ENCODE assay signal across 9 cellular contexts in the genomic region with DNA sequence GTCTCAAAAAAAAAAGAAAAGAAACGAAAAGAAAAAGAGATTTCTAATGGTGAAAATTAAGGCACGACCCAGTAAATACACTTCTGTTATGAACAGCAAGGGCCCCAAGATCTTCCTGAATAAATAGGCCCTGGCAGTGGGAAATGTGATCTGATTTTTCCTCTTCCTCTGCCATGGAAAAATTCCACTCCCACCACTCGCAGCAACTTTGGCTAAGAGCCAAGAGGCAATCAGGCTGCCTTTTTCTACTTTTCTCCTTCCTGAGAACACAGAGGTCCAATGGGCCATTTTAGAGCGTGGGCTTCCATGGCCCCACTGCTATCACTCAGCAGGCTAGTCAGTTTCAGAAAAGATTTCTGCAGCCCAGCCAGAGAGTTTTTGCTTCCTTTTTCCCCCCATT. TPM values are rescaled to one million over a fixed set of nuclear protein-coding genes. Genes with fewer than 3 reads are reported as not detected.
A peak's percentile ranks its signal among the peaks of the same experiment; 100 is the strongest.
DNase-seq lines count a peak whose midpoint lies in the region; ATAC-seq and TF ChIP-seq lines count a peak whose summit lies in the region.
"Had no signal": no experiment of that assay in that cellular context is flagged by ENCODE, and none has a peak within 500 bp of the region (broad histone marks: within the 10 kb centered on the region; RNA-seq: fewer than 3 reads in every experiment).

No MANE protein-coding gene starts in this region.

- H3K36me3 ChIP-seq in esophagus muscularis mucosa, result no peaks in the 10 kb centered on the region

- H3K27ac ChIP-seq in esophagus muscularis mucosa (replicated peaks in 1 of 4), result peak overlapping the region; percentile 43 to 62 (median 49)

- no peak for TF ChIP-seq EP300 in esophagus muscularis mucosa (IDR thresholded peaks at IDR 0.05)

- H3K9me3 ChIP-seq in esophagus muscularis mucosa, result no peaks in the 10 kb centered on the region

- no peak overlapping the region for H3K4me3 ChIP-seq in esophagus muscularis mucosa

- DNase-seq in COLO829 (ENCODE audit: low spot score) (peak; percentile 17), NCI-H2171 treated with DMSO at 0.1 percent for 48 hours (lab: John Stamatoyannopoulos, UW) (peak; percentile 73), esophagus muscularis mucosa (ENCODE audit: extremely low spot score) (no peak), pons (ENCODE audit: low spot score) (peak; percentile 23), ecto neural progenitor cell (ENCODE audit: low spot score) (no peak), NCI-H510A treated with DMSO at 0.1 percent for 48 hours (lab: John Stamatoyannopoulos, UW) (no peak)
- DNase-seq: NCI-H1694 treated with DMSO at 0.1 percent for 48 hours had no signal

- ATAC-seq in HG02763 (IDR thresholded peaks at IDR 0.05; ENCODE audit: unreplicated experiment) (no peak), GM21360 (IDR thresholded peaks at IDR 0.05; ENCODE audit: unreplicated experiment) (no peak)

- no peaks in the 10 kb centered on the region for H3K27me3 ChIP-seq in esophagus muscularis mucosa

- TF ChIP-seq CTCF in esophagus muscularis mucosa (IDR thresholded peaks at IDR 0.05), result no peak

- H3K4me1 ChIP-seq in esophagus muscularis mucosa, result peaks cover 4 to 22% (median 17%) of the 10 kb centered on the region in 4 donors

- TF ChIP-seq POLR2A in esophagus muscularis mucosa (IDR thresholded peaks at IDR 0.05; ENCODE audit: low read depth), result no peak

- 50% methylated on average over 4 of the region's 4 CpGs for WGBS in esophagus muscularis mucosa

- intact Hi-C loops in esophagus muscularis mucosa (cut with DNase I), result no loop called here

RNA-seq across cellular contexts. Expression of gene AK4, which starts 33.7 kb away (rescaled TPM):
- total RNA-seq in esophagus muscularis mucosa, result 10 to 100 TPM; 41.1 to 66.0 (median 51.2) TPM

Comparison
In these comparisons a context has a peak if more than half of its experiments do, and no peak if none do; other contexts are left out.
1. DNase-seq: peak in COLO829 (single experiment), NCI-H2171 treated with DMSO at 0.1 percent for 48 hours (single experiment) and pons (single experiment); none in esophagus muscularis mucosa (single experiment), ecto neural progenitor cell (single experiment) and NCI-H510A treated with DMSO at 0.1 percent for 48 hours (single experiment).